ENCODE assay signal across 27 cellular contexts in the genomic region with DNA sequence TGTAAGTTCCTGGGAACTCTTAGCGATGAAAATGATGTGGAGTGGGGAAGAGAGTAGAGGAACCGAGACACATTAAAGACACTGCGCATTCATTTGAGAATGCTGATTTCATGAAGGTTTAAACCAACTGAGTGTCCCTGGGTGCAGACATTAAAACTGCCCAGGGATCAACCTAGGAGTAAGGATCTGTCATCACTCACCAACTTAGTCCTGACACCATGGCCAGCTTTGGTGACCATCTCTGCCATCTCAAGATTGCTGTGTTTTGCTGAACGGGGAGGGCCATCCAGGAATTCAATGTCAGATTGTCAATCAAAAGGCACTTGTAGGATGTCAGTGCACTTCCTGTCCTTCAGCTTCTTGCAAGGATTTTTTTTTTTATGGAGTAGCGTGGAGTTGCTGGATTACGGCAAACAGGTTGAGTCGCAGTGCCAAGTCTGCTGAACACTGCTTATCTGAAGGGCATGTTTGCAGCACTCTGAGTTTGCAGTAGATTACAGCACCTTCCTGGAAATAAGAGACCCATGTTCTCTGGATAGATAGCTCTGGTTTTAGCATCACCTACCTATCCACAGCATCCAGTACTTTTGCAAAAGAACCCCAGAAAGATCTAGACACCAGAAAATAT.
"Had no signal": no experiment of that assay in that cellular context is flagged by ENCODE, and none has a peak within 500 bp of the region (broad histone marks: within the 10 kb centered on the region; RNA-seq: fewer than 3 reads in every experiment).

No MANE protein-coding gene starts in this region.

- H3K4me3 Mint-ChIP-seq: activated CD4-positive, alpha-beta T cell treated with anti-CD3 and anti-CD28 coated beads for 36 hours; activated CD4-positive, alpha-beta T cell treated with anti-CD3 and anti-CD28 coated beads, Interleukin-2, amount 10 ng/mL, durations not matched to agents 7 days and 5 days; activated CD8-positive, alpha-beta T cell treated with anti-CD3 and anti-CD28 coated beads, Interleukin-2, amount 10 ng/mL, durations not matched to agents 7 days and 5 days; activated naive CD8-positive, alpha-beta T cell treated with anti-CD3 and anti-CD28 coated beads, Interleukin-2, amount 10 ng/mL, durations not matched to agents 7 days and 5 days; activated T-cell treated with anti-CD3 and anti-CD28 coated beads, Interleukin-2, amount 50 U/mL, for 24 hours; activated T-helper 1 cell treated with anti-CD3 and anti-CD28 coated beads, Interleukin-12 subunit alpha, Interleukin-12 subunit beta, Interleukin-2, Interleukin-4 antibody, amounts not matched to agents 30 ng/mL and 10 ng/mL and 1 ng/mL, durations not matched to agents 14 hours and 24 hours and 36 hours; WTC11 had no signal

- H3K4me1 Mint-ChIP-seq: activated CD4-positive, alpha-beta T cell treated with anti-CD3 and anti-CD28 coated beads for 36 hours; activated CD4-positive, alpha-beta T cell treated with anti-CD3 and anti-CD28 coated beads, Interleukin-2, amount 10 ng/mL, durations not matched to agents 7 days and 5 days; activated naive CD8-positive, alpha-beta T cell treated with anti-CD3 and anti-CD28 coated beads, Interleukin-2, amount 10 ng/mL, durations not matched to agents 7 days and 5 days had no signal

- H3K27ac Mint-ChIP-seq: activated CD4-positive, alpha-beta T cell treated with anti-CD3 and anti-CD28 coated beads for 36 hours; activated CD4-positive, alpha-beta T cell treated with anti-CD3 and anti-CD28 coated beads, Interleukin-2, amount 10 ng/mL, durations not matched to agents 7 days and 5 days; activated CD8-positive, alpha-beta T cell treated with anti-CD3 and anti-CD28 coated beads, Interleukin-2, amount 10 ng/mL, durations not matched to agents 7 days and 5 days; activated naive CD8-positive, alpha-beta T cell treated with anti-CD3 and anti-CD28 coated beads, Interleukin-2, amount 10 ng/mL, durations not matched to agents 7 days and 5 days; activated T-cell treated with anti-CD3 and anti-CD28 coated beads, Interleukin-2, amount 50 U/mL, for 24 hours; activated T-helper 1 cell treated with anti-CD3 and anti-CD28 coated beads, Interleukin-12 subunit alpha, Interleukin-12 subunit beta, Interleukin-2, Interleukin-4 antibody, amounts not matched to agents 30 ng/mL and 10 ng/mL and 1 ng/mL, durations not matched to agents 14 hours and 24 hours and 36 hours; WTC11 had no signal

- H3K27ac ChIP-seq: ascending aorta, SJCRH30, SK-N-MC had no signal

- H3K36me3 ChIP-seq: ascending aorta, SJCRH30 had no signal

- ATAC-seq: activated CD4-positive, alpha-beta T cell treated with anti-CD3 and anti-CD28 coated beads for 36 hours; activated CD4-positive, CD25-positive, alpha-beta regulatory T cell treated with anti-CD3 and anti-CD28 coated beads, Interleukin-2, amount 50 U/mL, for 24 hours; activated CD8-positive, alpha-beta T cell treated with anti-CD3 and anti-CD28 coated beads, Interleukin-2, amount 10 ng/mL, durations not matched to agents 7 days and 5 days; K562; Panc1; WTC11 had no signal

- DNase-seq: activated CD4-positive, alpha-beta T cell treated with anti-CD3 and anti-CD28 coated beads for 36 hours; activated CD4-positive, alpha-beta T cell treated with anti-CD3 and anti-CD28 coated beads, Interleukin-2, amount 10 ng/mL, durations not matched to agents 7 days and 5 days; activated CD4-positive, alpha-beta T cell treated with anti-CD3 and anti-CD28 coated beads, Interleukin-2, amount 50 U/mL, for 48 hours; activated CD8-positive, alpha-beta T cell treated with anti-CD3 and anti-CD28 coated beads, Interleukin-2, amount 10 ng/mL, durations not matched to agents 7 days and 5 days; activated naive CD4-positive, alpha-beta T cell treated with anti-CD3 and anti-CD28 coated beads, Interleukin-2, amount 50 U/mL, for 16 hours; activated naive CD8-positive, alpha-beta T cell treated with anti-CD3 and anti-CD28 coated beads, Interleukin-2, amount 10 ng/mL, durations not matched to agents 7 days and 5 days; activated T-cell treated with anti-CD3 and anti-CD28 coated beads, Interleukin-2, amount 50 U/mL, for 24 hours; amygdala; cerebellar nuclear complex; NCI-H1105 treated with DMSO at 0.1 percent for 48 hours; NCI-H1436; NCI-H1694; NCI-H1930; NCI-H2107; NCI-H226; NCI-H446 treated with DMSO at 0.1 percent for 48 hours; NCI-H524 treated with DMSO at 0.1 percent for 48 hours; SHP77; SJCRH30; T1000 had no signal

- H3K4me1 ChIP-seq: ascending aorta, SJCRH30 had no signal

- H3K36me3 Mint-ChIP-seq: activated naive CD8-positive, alpha-beta T cell treated with anti-CD3 and anti-CD28 coated beads, Interleukin-2, amount 10 ng/mL, durations not matched to agents 7 days and 5 days; WTC11 had no signal

- H3K27me3 Mint-ChIP-seq: activated CD4-positive, alpha-beta T cell treated with anti-CD3 and anti-CD28 coated beads, Interleukin-2, amount 10 ng/mL, durations not matched to agents 7 days and 5 days had no signal

- H3K9me3 Mint-ChIP-seq: activated CD4-positive, alpha-beta T cell treated with anti-CD3 and anti-CD28 coated beads, Interleukin-2, amount 10 ng/mL, durations not matched to agents 7 days and 5 days; activated naive CD8-positive, alpha-beta T cell treated with anti-CD3 and anti-CD28 coated beads, Interleukin-2, amount 10 ng/mL, durations not matched to agents 7 days and 5 days; activated T-cell treated with anti-CD3 and anti-CD28 coated beads, Interleukin-2, amount 50 U/mL, for 24 hours; activated T-helper 1 cell treated with anti-CD3 and anti-CD28 coated beads, Interleukin-12 subunit alpha, Interleukin-12 subunit beta, Interleukin-2, Interleukin-4 antibody, amounts not matched to agents 30 ng/mL and 10 ng/mL and 1 ng/mL, durations not matched to agents 14 hours and 24 hours and 36 hours; WTC11 had no signal

- H3K9me3 ChIP-seq: ascending aorta, SJCRH30 had no signal

- H3K4me3 ChIP-seq: ascending aorta, K562, SJCRH30, SK-N-MC had no signal
